In the genomic region with DNA sequence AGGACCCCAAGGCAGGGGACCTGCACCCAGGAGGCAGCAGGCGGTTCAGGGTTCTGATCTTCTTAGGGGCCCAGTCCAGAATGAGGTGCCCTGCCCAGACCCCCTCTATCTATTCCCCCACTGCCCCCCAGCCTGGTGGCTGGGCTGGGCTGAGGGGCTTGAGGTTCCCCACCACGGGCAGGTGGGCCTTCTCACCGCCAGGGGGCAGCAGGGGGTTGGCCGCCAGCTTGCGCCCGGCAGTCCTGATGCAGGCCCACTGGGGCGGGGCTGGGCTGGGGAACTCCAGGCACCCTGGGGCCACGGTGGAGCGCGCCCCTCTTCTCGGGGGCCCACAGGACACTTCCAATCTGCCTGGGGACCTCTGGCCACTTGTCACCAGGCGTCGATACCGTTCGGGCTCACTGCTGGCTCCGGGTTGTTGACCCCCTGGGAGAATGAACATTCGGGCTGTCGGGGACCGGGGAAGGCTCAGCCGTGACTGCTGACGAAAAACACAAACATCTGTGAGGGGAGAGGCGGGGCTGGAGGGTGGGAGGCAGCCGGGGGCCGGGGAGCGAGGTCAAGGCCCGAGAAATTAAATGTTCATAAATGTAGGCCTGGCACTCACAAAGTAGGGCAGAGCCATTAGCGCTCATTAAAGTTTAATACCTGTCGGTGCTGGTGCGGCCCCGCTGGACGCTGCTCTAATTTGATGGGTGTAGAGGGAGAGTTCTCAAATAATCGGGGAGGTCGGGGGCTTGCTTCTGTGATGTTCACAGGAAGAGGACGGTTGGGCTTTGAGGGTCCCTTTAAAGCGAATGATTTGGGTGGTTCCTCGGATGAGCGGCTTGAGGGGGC, we compare ENCODE assay signal across 1 cellular context.
A peak's percentile ranks its signal among the peaks of the same experiment; 100 is the strongest.
TF ChIP-seq lines count a peak whose summit lies in the region.

No MANE protein-coding gene starts in this region.

TF ChIP-seq in H1, 55 proteins besides CTCF, POLR2A, EP300 and RAD21:
- TF ChIP-seq, protein P1, sequence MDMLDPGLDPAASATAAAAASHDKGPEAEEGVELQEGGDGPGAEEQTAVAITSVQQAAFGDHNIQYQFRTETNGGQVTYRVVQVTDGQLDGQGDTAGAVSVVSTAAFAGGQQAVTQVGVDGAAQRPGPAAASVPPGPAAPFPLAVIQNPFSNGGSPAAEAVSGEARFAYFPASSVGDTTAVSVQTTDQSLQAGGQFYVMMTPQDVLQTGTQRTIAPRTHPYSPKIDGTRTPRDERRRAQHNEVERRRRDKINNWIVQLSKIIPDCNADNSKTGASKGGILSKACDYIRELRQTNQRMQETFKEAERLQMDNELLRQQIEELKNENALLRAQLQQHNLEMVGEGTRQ (IDR thresholded peaks at IDR 0.05; ENCODE audit: low read length): peak; percentile 40; the same call in 1 of the 2 replicates
- TF ChIP-seq CREB1 (IDR thresholded peaks at IDR 0.05): peak; percentile 23; the same call in 1 of the 2 replicates
- 0 out of 2 replicates have a peak, but pooled peaks have one; percentile 11 for TF ChIP-seq JUND (IDR thresholded peaks at IDR 0.05; ENCODE audit: low read length)
- peak in 1 of 2 experiments; percentile 21; a peak in 1 of 4 replicates for TF ChIP-seq SIN3A (conservative IDR thresholded peaks at IDR 0.05 in 1 of 2, IDR thresholded peaks at IDR 0.05 in 1 of 2; ENCODE audit: low read depth in 1 of 2, low read length in 2 of 2)
- no peak for TF ChIP-seq KDM4A (IDR thresholded peaks at IDR 0.05; ENCODE audit: low read depth, low read length, severe bottlenecking)
- TF ChIP-seq TBP (IDR thresholded peaks at IDR 0.05; ENCODE audit: low read depth, low read length): no peak
- peak; percentile 73; the same call in 1 of the 2 replicates for TF ChIP-seq GABPA (IDR thresholded peaks at IDR 0.05; ENCODE audit: borderline replicate concordance, insufficient read depth, low read length)
- TF ChIP-seq, protein P2, sequence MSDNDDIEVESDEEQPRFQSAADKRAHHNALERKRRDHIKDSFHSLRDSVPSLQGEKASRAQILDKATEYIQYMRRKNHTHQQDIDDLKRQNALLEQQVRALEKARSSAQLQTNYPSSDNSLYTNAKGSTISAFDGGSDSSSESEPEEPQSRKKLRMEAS (IDR thresholded peaks at IDR 0.05): peak; percentile 46; the same call in 1 of the 2 replicates
- TF ChIP-seq SP2 (IDR thresholded peaks at IDR 0.05; ENCODE audit: low read length): no peak
- no peak for TF ChIP-seq SP4 (IDR thresholded peaks at IDR 0.05; ENCODE audit: low read length)
- TF ChIP-seq TAF1 (IDR thresholded peaks at IDR 0.05; ENCODE audit: low read depth, low read length): no peak
